In genomic region chr17:65403129-65403528, GRCh38 we compare ENCODE assay signal across 23 cellular contexts.
"Had no signal": no experiment of that assay in that cellular context is flagged by ENCODE, and none has a peak within 500 bp of the region (broad histone marks: within the 10 kb centered on the region; RNA-seq: fewer than 3 reads in every experiment).

No MANE protein-coding gene starts in this region.

- H3K4me1 ChIP-seq: left lung, parathyroid adenoma, right lobe of liver, transverse colon, vagina had no signal

- H3K4me3 ChIP-seq: colonic mucosa, left lung, right lobe of liver, smooth muscle cell, suprapubic skin, transverse colon, vagina had no signal

- H3K4me1 Mint-ChIP-seq: stimulated activated naive CD8-positive, alpha-beta T cell treated with anti-CD3 and anti-CD28 coated beads, Interleukin-15, amount 100 ng/mL, for 72 hours had no signal

- H3K9me3 Mint-ChIP-seq: naive thymus-derived CD8-positive, alpha-beta T cell; stimulated activated naive CD8-positive, alpha-beta T cell treated with anti-CD3 and anti-CD28 coated beads, Interleukin-15, amount 100 ng/mL, for 72 hours had no signal

- H3K27ac ChIP-seq: colonic mucosa, left lung, parathyroid adenoma, right lobe of liver, suprapubic skin, transverse colon, vagina had no signal

- FAIRE-seq: endometrium, frontal cortex, kidney had no signal

- H3K36me3 Mint-ChIP-seq: naive thymus-derived CD8-positive, alpha-beta T cell had no signal

- H3K9me3 ChIP-seq: colonic mucosa, left lung, right lobe of liver, suprapubic skin, transverse colon, vagina had no signal

- DNase-seq: colonic mucosa; dermis blood vessel endothelial cell; effector memory CD4-positive, alpha-beta T cell; head of caudate nucleus; kidney; left lung; mesenchymal stem cell; naive thymus-derived CD8-positive, alpha-beta T cell; right lobe of liver; stimulated activated CD4-positive, alpha-beta T cell treated with anti-CD3 and anti-CD28 coated beads, Interleukin-12 subunit alpha, Interleukin-12 subunit beta, amount 100 ng/mL, for 4 hours; stimulated activated CD4-positive, alpha-beta T cell treated with anti-CD3 and anti-CD28 coated beads, Interleukin-1b, Interleukin-23, amount 100 ng/mL, for 48 hours; stimulated activated CD4-positive, alpha-beta T cell treated with anti-CD3 and anti-CD28 coated beads, Interleukin-4, amount 100 ng/mL, for 1 hour; stimulated activated CD8-positive, alpha-beta memory T cell treated with anti-CD3 and anti-CD28 coated beads, Interleukin-4, amount 100 ng/mL, for 48 hours; stimulated activated naive CD4-positive, alpha-beta T cell; stimulated activated naive CD8-positive, alpha-beta T cell treated with anti-CD3 and anti-CD28 coated beads, Interleukin-15, amount 100 ng/mL, for 72 hours; transverse colon had no signal

- H3K4me3 Mint-ChIP-seq: naive thymus-derived CD8-positive, alpha-beta T cell; stimulated activated naive CD8-positive, alpha-beta T cell treated with anti-CD3 and anti-CD28 coated beads, Interleukin-15, amount 100 ng/mL, for 72 hours had no signal

- H3K36me3 ChIP-seq: colonic mucosa, left lung, right lobe of liver, suprapubic skin, transverse colon, vagina had no signal

- H3K27me3 ChIP-seq: colonic mucosa, left lung, right lobe of liver, suprapubic skin, transverse colon, vagina had no signal

- H3K27ac Mint-ChIP-seq: naive thymus-derived CD8-positive, alpha-beta T cell; progenitor cell of endocrine pancreas; stimulated activated naive CD8-positive, alpha-beta T cell treated with anti-CD3 and anti-CD28 coated beads, Interleukin-15, amount 100 ng/mL, for 72 hours had no signal

- H3K27me3 Mint-ChIP-seq: progenitor cell of endocrine pancreas; stimulated activated naive CD8-positive, alpha-beta T cell treated with anti-CD3 and anti-CD28 coated beads, Interleukin-15, amount 100 ng/mL, for 72 hours had no signal
